ENCODE assay signal across 13 cellular contexts in the genomic region with DNA sequence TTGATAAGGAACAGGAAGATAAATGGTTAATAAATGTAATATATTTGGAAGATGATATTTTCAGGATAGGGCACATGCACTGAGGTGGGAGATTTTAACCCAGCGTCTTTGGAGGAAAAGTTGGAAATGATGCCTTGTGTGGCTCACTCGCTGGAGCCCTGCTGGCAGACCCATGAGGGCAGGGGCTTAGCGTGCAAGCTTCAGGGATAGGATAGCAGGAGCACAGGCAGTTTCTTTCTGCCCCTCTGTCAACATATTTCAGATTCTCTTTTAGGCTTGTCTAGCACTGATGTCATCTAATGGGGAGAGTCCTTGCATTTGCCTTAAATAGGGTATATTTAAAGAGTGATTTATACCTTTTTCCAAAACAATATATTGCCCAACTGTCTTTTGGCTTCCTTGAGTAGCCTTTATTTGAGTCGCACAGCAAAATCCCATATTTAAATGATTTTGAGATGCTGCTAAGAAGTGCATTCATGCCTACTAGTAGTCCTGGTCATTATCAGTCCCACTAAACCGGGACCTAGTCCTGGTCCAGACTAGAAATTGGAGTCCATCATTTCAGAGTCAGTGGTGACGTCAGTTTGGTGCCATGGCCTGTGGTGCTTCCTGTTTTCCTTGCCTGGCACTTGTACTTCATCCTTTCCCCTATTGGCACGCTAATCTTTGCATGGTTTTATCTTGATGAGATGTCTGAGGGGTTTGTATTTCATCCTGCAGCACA. TPM values are rescaled to one million over a fixed set of nuclear protein-coding genes. Genes with fewer than 3 reads are reported as not detected.
DNase-seq lines count a peak whose midpoint lies in the region; ATAC-seq, FAIRE-seq and TF ChIP-seq lines count a peak whose summit lies in the region.
"Had no signal": no experiment of that assay in that cellular context is flagged by ENCODE, and none has a peak within 500 bp of the region (broad histone marks: within the 10 kb centered on the region; RNA-seq: fewer than 3 reads in every experiment).

No MANE protein-coding gene starts in this region.

- no peak overlapping the region for H3K4me3 Mint-ChIP-seq in effector memory CD8-positive, alpha-beta T cell

- CTCF ChIA-PET in endothelial cell of umbilical vein (lab: Charles Lee) = interaction anchor here (0.8 to 1.5 kb wide), 2 partner anchors 9 to 65 kb away, joined by 3 read pairs; no protein-coding TSS in a partner anchor

- BruUV-seq in endothelial cell of umbilical vein (replicated peaks; lab: Mats Ljungman, UMichigan) = no TSS peak

- H2AFZ ChIP-seq in endothelial cell of umbilical vein (ENCODE audit: low read depth, low read length) (no peak overlapping the region), osteoblast (ENCODE audit: low read length) (no peak overlapping the region)

- DNase-seq in heart right ventricle (no peak), right cardiac atrium (no peak), endothelial cell of umbilical vein (ENCODE audit: low read depth, low spot score) (peak; percentile 23), osteoblast (ENCODE audit: insufficient read length, low spot score, missing footprints) (no peak), iPS-NIHi7 (ENCODE audit: extremely low spot score) (no peak), DMS 273 (lab: John Stamatoyannopoulos, UW; ENCODE audit: unreplicated experiment) (no peak)
- no peak for DNase-seq in effector memory CD8-positive, alpha-beta T cell
- DNase-seq: body of pancreas; Calu3; HFFc6; NCI-H1417; stimulated activated naive CD8-positive, alpha-beta T cell treated with anti-CD3 and anti-CD28 coated beads, Interleukin-15, amount 100 ng/mL, for 72 hours had no signal

- intact Hi-C loops in heart right ventricle (cut with DNase I) = loop anchor here in 3 of 10 donors (5.0 to 10.0 kb wide), 4 partner anchors 42 to 150 kb away; no protein-coding TSS in a partner anchor
- intact Hi-C loops in right cardiac atrium (cut with DNase I) = no loop called here
- intact Hi-C loops in endothelial cell of umbilical vein (cut with micrococcal nuclease) = no loop called here

- H3K4me2 ChIP-seq in endothelial cell of umbilical vein (ENCODE audit: insufficient read depth, low read length) = peak overlapping the region; percentile 43
- H3K4me2 ChIP-seq in osteoblast (ENCODE audit: insufficient read depth, low read length) = peak overlapping the region; percentile 23

- H3K27me3 ChIP-seq in heart right ventricle (no peaks in the 10 kb centered on the region), right cardiac atrium (ENCODE audit: control insufficient read depth, insufficient read depth) (no peaks in the 10 kb centered on the region), endothelial cell of umbilical vein (ENCODE audit: control insufficient read depth in 2 of 2, insufficient read depth in 2 of 2, low read length in 2 of 2) (no peaks in the 10 kb centered on the region), osteoblast (ENCODE audit: insufficient read depth, low read length) (no peaks in the 10 kb centered on the region)
- H3K27me3 ChIP-seq: body of pancreas had no signal

- no peak for ATAC-seq in heart right ventricle
- no peak for ATAC-seq in right cardiac atrium
- ATAC-seq in HG03039 (IDR thresholded peaks at IDR 0.05; ENCODE audit: unreplicated experiment) = no peak
- no peak for ATAC-seq in effector memory CD8-positive, alpha-beta T cell (replicated peaks)
- ATAC-seq: body of pancreas had no signal

- peaks cover 0 to 18% (median 0%) of the 10 kb centered on the region in 11 donors for H3K9me3 ChIP-seq in heart right ventricle
- H3K9me3 ChIP-seq in right cardiac atrium (ENCODE audit: control insufficient read depth, low read length) = no peaks in the 10 kb centered on the region
- no peaks in the 10 kb centered on the region for H3K9me3 ChIP-seq in endothelial cell of umbilical vein (replicated peaks; ENCODE audit: control insufficient read depth, insufficient read depth, low read length)
- no peaks in the 10 kb centered on the region for H3K9me3 ChIP-seq in osteoblast (ENCODE audit: low read depth, low read length)
- H3K9me3 ChIP-seq: body of pancreas had no signal

- no peaks in the 10 kb centered on the region for H3K9me1 ChIP-seq in endothelial cell of umbilical vein (replicated peaks; ENCODE audit: control insufficient read depth, extremely low read depth, insufficient read depth, low read length)

- H3K27me3 Mint-ChIP-seq in effector memory CD8-positive, alpha-beta T cell = peaks cover 40 to 63% of the 10 kb centered on the region in 2 donors
- H3K27me3 Mint-ChIP-seq: stimulated activated naive CD8-positive, alpha-beta T cell treated with anti-CD3 and anti-CD28 coated beads, Interleukin-15, amount 100 ng/mL, for 72 hours had no signal

- dilution Hi-C loops in endothelial cell of umbilical vein (cut with MboI; ENCODE audit: extremely low pct_ligation_motif_present, low sequenced_read_pairs) = no loop called here

- peak overlapping the region in 8 of 10 donors; percentile 72 to 87 (median 82) for H3K27ac ChIP-seq in heart right ventricle
- no peak overlapping the region for H3K27ac ChIP-seq in right cardiac atrium (ENCODE audit: low read length)
- H3K27ac ChIP-seq in endothelial cell of umbilical vein (ENCODE audit: insufficient read depth, low read depth, low read length) = peak overlapping the region; percentile 90
- H3K27ac ChIP-seq in osteoblast (ENCODE audit: low read depth, low read length) = peak overlapping the region; percentile 93

- no peak overlapping the region for H3K27ac Mint-ChIP-seq in effector memory CD8-positive, alpha-beta T cell

- H3K79me2 ChIP-seq in endothelial cell of umbilical vein (ENCODE audit: control insufficient read depth, insufficient read depth, low read length) = peaks cover 56% of the 10 kb centered on the region
- H3K79me2 ChIP-seq in osteoblast (ENCODE audit: insufficient read depth, low read length) = peaks cover 69% of the 10 kb centered on the region

- no peak for FAIRE-seq in endothelial cell of umbilical vein (lab: Jason Lieb, UNC)

- H3K36me3 ChIP-seq in heart right ventricle (no peaks in the 10 kb centered on the region), endothelial cell of umbilical vein (ENCODE audit: control insufficient read depth in 2 of 2, extremely low read depth in 1 of 2, insufficient read depth in 2 of 2, low read length in 2 of 2) (no peaks in the 10 kb centered on the region), osteoblast (ENCODE audit: insufficient read depth, low read length) (no peaks in the 10 kb centered on the region)

- H3K4me1 ChIP-seq in heart right ventricle = peaks cover 12 to 72% (median 54%) of the 10 kb centered on the region in 9 donors
- peaks cover 39% of the 10 kb centered on the region for H3K4me1 ChIP-seq in right cardiac atrium (ENCODE audit: control insufficient read depth, insufficient read depth, low read length)
- H3K4me1 ChIP-seq in endothelial cell of umbilical vein (ENCODE audit: control insufficient read depth, extremely low read depth, insufficient read depth, low read length) = peaks cover 55% of the 10 kb centered on the region
- peaks cover 44% of the 10 kb centered on the region for H3K4me1 ChIP-seq in osteoblast (ENCODE audit: insufficient read depth, low read length)

- no peaks in the 10 kb centered on the region for H3K36me3 Mint-ChIP-seq in effector memory CD8-positive, alpha-beta T cell (ENCODE audit: insufficient read depth)

- H3K4me3 ChIP-seq in heart right ventricle = no peak overlapping the region
- H3K4me3 ChIP-seq in right cardiac atrium (ENCODE audit: low read length) = no peak overlapping the region
- H3K4me3 ChIP-seq in endothelial cell of umbilical vein (replicated peaks in 1 of 3; ENCODE audit: insufficient read depth in 1 of 3, low read depth in 1 of 3, low read length in 3 of 3) = no peak overlapping the region
- H3K4me3 ChIP-seq in osteoblast (ENCODE audit: insufficient read depth, low read length) = no peak overlapping the region
- H3K4me3 ChIP-seq: body of pancreas had no signal

- peaks cover 0 to 6% of the 10 kb centered on the region in 2 donors for H3K4me1 Mint-ChIP-seq in effector memory CD8-positive, alpha-beta T cell (ENCODE audit: low read depth in 2 of 2)

- 95 to 97% methylated on average over 7 of the region's 7 CpGs for WGBS in heart right ventricle, 2 donors
- WGBS in right cardiac atrium = 92% methylated on average over 7 of the region's 7 CpGs

- TF ChIP-seq CTCF in heart right ventricle (IDR thresholded peaks at IDR 0.05) (no peak), endothelial cell of umbilical vein (IDR thresholded peaks at IDR 0.05; ENCODE audit: extremely low read depth in 1 of 2, insufficient read depth in 1 of 2, low read depth in 1 of 2, low read length in 2 of 2) (no peak), osteoblast (IDR thresholded peaks at IDR 0.05; ENCODE audit: extremely low read depth, low read depth, low read length) (no peak)

- H3K9ac ChIP-seq in endothelial cell of umbilical vein (replicated peaks; ENCODE audit: extremely low read depth, insufficient read depth, low read length) = peak overlapping the region; percentile 32

- H4K20me1 ChIP-seq in endothelial cell of umbilical vein (replicated peaks; ENCODE audit: control insufficient read depth, extremely low read depth, insufficient read depth, low read length) (no peaks in the 10 kb centered on the region), osteoblast (ENCODE audit: insufficient read depth, low read length) (no peaks in the 10 kb centered on the region)

- H3K9me3 Mint-ChIP-seq in effector memory CD8-positive, alpha-beta T cell = peaks cover 0 to 6% of the 10 kb centered on the region in 2 donors

- POLR2A ChIA-PET in endothelial cell of umbilical vein (lab: Charles Lee) = no interaction called here

- no peak for TF ChIP-seq POLR2A in endothelial cell of umbilical vein (IDR thresholded peaks at IDR 0.05; ENCODE audit: low read depth, low read length)

TF ChIP-seq in endothelial cell of umbilical vein, 7 proteins besides CTCF, POLR2A, EP300 and RAD21:
- TF ChIP-seq GATA2 (IDR thresholded peaks at IDR 0.05; ENCODE audit: insufficient read depth, insufficient read length, low read depth, low read length) (peak; percentile 15), EZH2 (IDR thresholded peaks at IDR 0.05; ENCODE audit: borderline replicate concordance, low read depth, low read length, severe bottlenecking) (no peak)

RNA-seq across cellular contexts. Expression of gene SH3RF3, which starts 45.8 kb away (rescaled TPM):
- total RNA-seq in heart right ventricle (10 to 100 TPM in 1 of 10 donors, 1 to 10 TPM in 9; 5.6 to 11.5 (median 8.7) TPM), right cardiac atrium (1 to 10 TPM; 7.2 to 8.8 (median 8.1) TPM), endothelial cell of umbilical vein (9.4 and 14.7 TPM in 2 replicates), osteoblast (14.7 and 14.8 TPM in 2 replicates)
- polyA plus RNA-seq in heart right ventricle (1 to 10 TPM; 5.0 to 8.9 TPM), right cardiac atrium (5.7 TPM), endothelial cell of umbilical vein (3.8 and 3.9 TPM in 2 replicates)
- polyA plus RNA-seq in endothelial cell of umbilical vein (2011; cell fraction: cytosol; rRNA removed) = 3.7 and 3.9 TPM in 2 replicates
- polyA plus RNA-seq in endothelial cell of umbilical vein (2011; cell fraction: nucleus; rRNA removed) = 7.4 and 8.1 TPM in 2 replicates
- 12.5 and 15.9 TPM in 2 replicates for polyA plus RNA-seq in endothelial cell of umbilical vein (2012)
- polyA minus RNA-seq in endothelial cell of umbilical vein = 5.3 and 7.4 TPM in 2 replicates
- 1.6 TPM for polyA minus RNA-seq in endothelial cell of umbilical vein (2011; cell fraction: cytosol; rRNA and poly(A)+ RNA removed)
- polyA minus RNA-seq in endothelial cell of umbilical vein (2011; cell fraction: nucleus; rRNA and poly(A)+ RNA removed) = 8.6 and 16.6 TPM in 2 replicates
